In the genomic region with DNA sequence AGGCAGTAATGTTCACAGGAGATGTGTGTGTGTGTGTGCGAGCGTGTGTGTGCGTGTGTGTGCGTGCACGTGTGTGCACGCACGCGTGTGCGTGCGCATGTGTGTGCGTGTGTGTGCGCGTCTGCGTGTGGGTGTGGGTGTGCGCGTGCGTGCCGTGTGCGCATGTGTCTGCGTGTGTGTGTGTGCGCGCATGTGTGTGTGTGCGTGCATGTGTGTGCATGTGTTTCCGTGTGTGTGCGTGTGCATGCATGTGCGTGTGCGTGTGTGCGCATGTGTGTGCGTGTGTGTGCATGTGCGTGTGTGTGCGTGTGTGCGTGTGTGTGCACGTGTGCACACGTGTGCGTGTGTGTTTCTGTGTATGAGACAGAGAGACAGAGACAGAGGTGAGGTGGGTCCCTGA, we compare ENCODE assay signal across 19 cellular contexts.
A peak's percentile ranks its signal among the peaks of the same experiment; 100 is the strongest.
DNase-seq lines count a peak whose midpoint lies in the region; FAIRE-seq and TF ChIP-seq lines count a peak whose summit lies in the region.
"Had no signal": no experiment of that assay in that cellular context is flagged by ENCODE, and none has a peak within 500 bp of the region (broad histone marks: within the 10 kb centered on the region; RNA-seq: fewer than 3 reads in every experiment).

No MANE protein-coding gene starts in this region.

- H3K36me3 Mint-ChIP-seq in H9 (ENCODE audit: insufficient read depth in 1 of 3, low read depth in 3 of 3): no peaks in the 10 kb centered on the region; a peak in 1 of 7 replicates
- H3K36me3 Mint-ChIP-seq in nephron progenitor cell (ENCODE audit: low read depth): no peaks in the 10 kb centered on the region
- H3K36me3 Mint-ChIP-seq: CD4-positive, alpha-beta memory T cell had no signal

- H2AK5ac ChIP-seq in H9 (ENCODE audit: insufficient read length, low read length): no peak overlapping the region
- H2AK5ac ChIP-seq in trophoblast cell (ENCODE audit: low read length): no peak overlapping the region

- intact Hi-C loops in spleen (cut with DNase I; ENCODE audit: low total_unique reads): no loop called here

- no peaks in the 10 kb centered on the region for H3K79me1 ChIP-seq in H9 (ENCODE audit: insufficient read depth, low read depth, low read length, poor library complexity, severe bottlenecking)
- no peaks in the 10 kb centered on the region for H3K79me1 ChIP-seq in trophoblast cell (ENCODE audit: low read length)

- H2BK15ac ChIP-seq in H9 (ENCODE audit: low read depth, low read length): no peak overlapping the region

- WGBS in H9 (ENCODE audit: extremely low coverage, insufficient read length, low lambda C conversion rate): no CpG with 5 or more reads among the region's 35 CpGs
- WGBS in spleen, 5 donors: 84 to 93% (median 90%) methylated on average over 35 of the region's 35 CpGs
- no CpG with 5 or more reads among the region's 35 CpGs for WGBS in trophoblast cell (ENCODE audit: extremely low coverage, insufficient coverage, insufficient read length)

- H3K9ac ChIP-seq in H9 (ENCODE audit: extremely low read depth, insufficient read length, low read length): no peak overlapping the region
- no peak overlapping the region for H3K9ac ChIP-seq in trophoblast cell (ENCODE audit: low read length)
- H3K9ac ChIP-seq: GM23248 had no signal

- H3K9me3 ChIP-seq in H9 (ENCODE audit: control insufficient read depth, low read depth, low read length) (no peaks in the 10 kb centered on the region), spleen (no peaks in the 10 kb centered on the region), trophoblast cell (ENCODE audit: insufficient read depth, low read depth, low read length) (peaks cover 6% of the 10 kb centered on the region)
- H3K9me3 ChIP-seq: HAP-1 had no signal

- peak overlapping the region; percentile 26 for H4K5ac ChIP-seq in H9 (ENCODE audit: insufficient read length, low read depth, low read length)

- FAIRE-seq in bronchial epithelial cell (lab: Jason Lieb, UNC): peak; percentile 83
- FAIRE-seq: A204.1, G401.6, K562 had no signal

- H3K4me2 ChIP-seq in H9 (ENCODE audit: insufficient read depth, insufficient read length, low read length) (no peak overlapping the region), trophoblast cell (ENCODE audit: low read length) (no peak overlapping the region)

- H3T11ph ChIP-seq in H9 (ENCODE audit: low read length): no peak overlapping the region

- H4K8ac ChIP-seq in H9 (replicated peaks; ENCODE audit: insufficient read length, low read depth, low read length): peak overlapping the region; percentile 52
- no peak overlapping the region for H4K8ac ChIP-seq in trophoblast cell (ENCODE audit: low read depth, low read length)

- H3K4me3 ChIP-seq in bronchial epithelial cell (ENCODE audit: low read depth, low read length) (no peak overlapping the region), spleen (no peak overlapping the region), trophoblast cell (ENCODE audit: low read depth, low read length) (no peak overlapping the region)
- H3K4me3 ChIP-seq: GM23248, HAP-1, K562 had no signal

- H3K4ac ChIP-seq in H9 (ENCODE audit: low read depth, low read length) (no peak overlapping the region), trophoblast cell (ENCODE audit: low read depth, low read length) (no peak overlapping the region)

- H3K27ac Mint-ChIP-seq in H9 (peak overlapping the region in 1 of 3 experiments; percentile 93; a peak in 2 of 7 replicates), nephron progenitor cell (peak overlapping the region; percentile 94)
- H3K27ac Mint-ChIP-seq: B cell; CD4-positive, alpha-beta memory T cell; HFFc6 had no signal

- H4K91ac ChIP-seq in H9 (ENCODE audit: insufficient read length, low read depth, low read length) (no peak overlapping the region), trophoblast cell (ENCODE audit: low read depth, low read length) (no peak overlapping the region)

- H3K9me3 Mint-ChIP-seq in H9 (peaks cover 0 to 6% of the 10 kb centered on the region in 2 experiments; a peak in 2 of 5 replicates), nephron progenitor cell (no peaks in the 10 kb centered on the region)
- H3K9me3 Mint-ChIP-seq: CD4-positive, alpha-beta memory T cell; HFFc6 had no signal

- no peak overlapping the region for H3K27ac ChIP-seq in H9 (ENCODE audit: insufficient read length, low read depth, low read length)
- no peak overlapping the region for H3K27ac ChIP-seq in spleen
- H3K27ac ChIP-seq in trophoblast cell (ENCODE audit: low read depth, low read length): no peak overlapping the region
- H3K27ac ChIP-seq: GM23248 had no signal

- H3K4me1 ChIP-seq in H9 (ENCODE audit: insufficient read depth, low read length) (no peaks in the 10 kb centered on the region), spleen (peaks cover 0 to 17% (median 0%) of the 10 kb centered on the region in 6 donors), trophoblast cell (ENCODE audit: control insufficient read depth in 1 of 2, insufficient read depth in 2 of 2, low read length in 2 of 2) (no peaks in the 10 kb centered on the region)
- H3K4me1 ChIP-seq: HAP-1 had no signal

- H3K14ac ChIP-seq in H9 (ENCODE audit: insufficient read depth, low read length) (no peak overlapping the region), trophoblast cell (ENCODE audit: low read length) (no peak overlapping the region)

- H2BK20ac ChIP-seq in H9 (ENCODE audit: low read depth, low read length, poor library complexity, severe bottlenecking): no peak overlapping the region

- no peak overlapping the region; a peak in 1 of 5 replicates for H3K4me3 Mint-ChIP-seq in H9
- no peak overlapping the region for H3K4me3 Mint-ChIP-seq in nephron progenitor cell
- H3K4me3 Mint-ChIP-seq: B cell; CD4-positive, alpha-beta memory T cell; HFFc6 had no signal

- H3K23ac ChIP-seq in H9 (ENCODE audit: insufficient read length, low read depth, low read length) (peak overlapping the region; percentile 57), trophoblast cell (ENCODE audit: low read length) (no peak overlapping the region)

- H3K36me3 ChIP-seq in bronchial epithelial cell (ENCODE audit: control insufficient read depth, insufficient read depth, low read length) (no peaks in the 10 kb centered on the region), spleen (no peaks in the 10 kb centered on the region), trophoblast cell (ENCODE audit: control insufficient read depth in 1 of 2, insufficient read depth in 2 of 2, low read length in 2 of 2) (no peaks in the 10 kb centered on the region)
- H3K36me3 ChIP-seq: HAP-1 had no signal

- no peak for TF ChIP-seq POLR2A in spleen (IDR thresholded peaks at IDR 0.05)

- no peak overlapping the region for H2AFZ ChIP-seq in H9 (ENCODE audit: low read length)
- H2AFZ ChIP-seq in trophoblast cell (ENCODE audit: insufficient read depth, low read length, poor library complexity): no peak overlapping the region
- H2AFZ ChIP-seq: GM23248 had no signal

- no peaks in the 10 kb centered on the region for H3K23me2 ChIP-seq in H9 (ENCODE audit: insufficient read length, low read depth, low read length, poor library complexity, severe bottlenecking)

- H2BK12ac ChIP-seq in H9 (ENCODE audit: insufficient read length, low read depth, low read length) (no peak overlapping the region), trophoblast cell (ENCODE audit: low read length) (no peak overlapping the region)

- H4K20me1 ChIP-seq in H9 (ENCODE audit: control insufficient read depth, insufficient read depth, insufficient read length): no peaks in the 10 kb centered on the region

- no peak for DNase-seq in H9
- DNase-seq in bronchial epithelial cell (ENCODE audit: low read depth): no peak
- DNase-seq in nephron progenitor cell: no peak
- DNase-seq in spleen: peak; percentile 56
- DNase-seq in trophoblast cell: no peak
- DNase-seq in hippocampal formation (lab: John Stamatoyannopoulos, UW): no peak
- no peak for DNase-seq in stimulated activated CD4-positive, alpha-beta T cell treated with anti-CD3 and anti-CD28 coated beads, Interleukin-4, amount 100 ng/mL, for 24 hours
- no peak for DNase-seq in mucosa of gallbladder (ENCODE audit: low spot score)
- DNase-seq: C1 segment of cervical spinal cord; CD4-positive, alpha-beta memory T cell; DMS79; EL; GM23248; HFFc6 had no signal

- H3K27me3 Mint-ChIP-seq in H9 (ENCODE audit: low read depth): peaks cover 2% of the 10 kb centered on the region
- H3K27me3 Mint-ChIP-seq in nephron progenitor cell (ENCODE audit: low read depth, poor library complexity): peaks cover 2% of the 10 kb centered on the region

- H3K56ac ChIP-seq in H9 (ENCODE audit: insufficient read length, low read depth, low read length): peak overlapping the region; percentile 23

- no peak overlapping the region for H2BK120ac ChIP-seq in H9 (ENCODE audit: low read depth, low read length, poor library complexity, severe bottlenecking)
- no peak overlapping the region for H2BK120ac ChIP-seq in trophoblast cell (ENCODE audit: insufficient read depth, low read length, poor library complexity)

- H2BK5ac ChIP-seq in H9 (ENCODE audit: insufficient read length, low read length): no peak overlapping the region
- no peak overlapping the region for H2BK5ac ChIP-seq in trophoblast cell (ENCODE audit: low read depth, low read length, poor library complexity)

- H3K27me3 ChIP-seq in H9 (ENCODE audit: insufficient read depth, low read length) (no peaks in the 10 kb centered on the region), bronchial epithelial cell (ENCODE audit: control insufficient read depth, insufficient read depth, low read length) (no peaks in the 10 kb centered on the region), spleen (replicated peaks in 1 of 7) (peaks cover 0 to 7% (median 0%) of the 10 kb centered on the region in 7 donors), trophoblast cell (ENCODE audit: insufficient read depth, low read length) (no peaks in the 10 kb centered on the region)

- no peak overlapping the region for H4K12ac ChIP-seq in trophoblast cell (ENCODE audit: low read depth, low read length)

- TF ChIP-seq CTCF in H9 (conservative IDR thresholded peaks at IDR 0.05) (no peak), bronchial epithelial cell (IDR thresholded peaks at IDR 0.05; ENCODE audit: insufficient read depth, low read length, severe bottlenecking) (no peak), nephron progenitor cell (IDR thresholded peaks at IDR 0.05) (no peak), spleen (IDR thresholded peaks at IDR 0.05 in 8 of 11, conservative IDR thresholded peaks at IDR 0.05 in 3 of 11) (no peak)

- H3K79me2 ChIP-seq in H9 (ENCODE audit: insufficient read depth, low read length) (no peaks in the 10 kb centered on the region), trophoblast cell (ENCODE audit: control insufficient read depth, insufficient read depth, low read length, poor library complexity) (no peaks in the 10 kb centered on the region)

- H3K18ac ChIP-seq in H9 (ENCODE audit: insufficient read length, low read depth, low read length) (peak overlapping the region; percentile 56), trophoblast cell (ENCODE audit: low read length) (no peak overlapping the region)

- H3K4me1 Mint-ChIP-seq in H9 (no peaks in the 10 kb centered on the region), nephron progenitor cell (peaks cover 16% of the 10 kb centered on the region)
- H3K4me1 Mint-ChIP-seq: CD4-positive, alpha-beta memory T cell had no signal
